Comparison of ENCODE assay signal across 24 cellular contexts in the genomic region with DNA sequence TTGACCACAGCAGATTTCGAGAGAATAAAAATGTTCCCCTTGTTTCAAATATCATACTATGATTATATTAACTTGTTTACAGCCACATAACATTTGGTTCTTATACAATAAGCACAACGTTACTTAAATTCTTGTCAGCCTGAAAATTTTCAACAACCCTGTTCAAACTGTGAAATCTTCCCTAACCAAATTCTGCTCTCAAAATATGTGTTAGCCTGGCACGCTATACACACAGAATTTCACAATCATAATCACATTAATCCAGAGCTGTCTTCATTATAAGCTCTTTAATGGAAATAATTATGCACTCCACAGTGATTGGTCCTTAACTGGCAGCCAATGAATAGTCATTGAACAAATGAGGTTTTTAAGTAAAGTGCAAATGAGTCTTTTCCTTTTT. TPM values are rescaled to one million over a fixed set of nuclear protein-coding genes. Genes with fewer than 3 reads are reported as not detected.
"Had no signal": no experiment of that assay in that cellular context is flagged by ENCODE, and none has a peak within 500 bp of the region (broad histone marks: within the 10 kb centered on the region; RNA-seq: fewer than 3 reads in every experiment).

No MANE protein-coding gene starts in this region.

- H3K79me2 ChIP-seq: parathyroid adenoma had no signal

- H2AFZ ChIP-seq: neural progenitor cell, parathyroid adenoma had no signal

- H3K4me3 ChIP-seq: neural progenitor cell, ovary, psoas muscle, right lobe of liver, sigmoid colon, stomach, thoracic aorta, thyroid gland, tibial nerve, upper lobe of left lung had no signal

- DNase-seq: natural killer cell; occipital lobe; ovary; posterior cingulate gyrus; psoas muscle; right cardiac atrium; right lobe of liver; sigmoid colon; small intestine; stimulated activated CD4-positive, alpha-beta T cell treated with anti-CD3 and anti-CD28 coated beads, Interleukin-15, amount 100 ng/mL, for 24 hours; stimulated activated CD4-positive, alpha-beta T cell treated with anti-CD3 and anti-CD28 coated beads, Interleukin-2, amount 100 ng/mL, for 24 hours; stimulated activated CD4-positive, alpha-beta T cell treated with anti-CD3 and anti-CD28 coated beads, Interleukin-2, amount 100 ng/mL, for 48 hours; stimulated activated CD4-positive, alpha-beta T cell treated with anti-CD3 and anti-CD28 coated beads, Interleukin-4, amount 100 ng/mL, for 24 hours; stimulated activated naive B cell treated with anti-CD40 and anti-IgM and Interleukin-4, amounts not matched to agents 10 μg/mL and 1 μg/mL and 100 μg/mL, for 72 hours; stimulated activated naive CD4-positive, alpha-beta T cell treated with Interleukin-2 at 50 U/mL for 16 hours; stomach; thyroid gland; trophoblast cell; upper lobe of left lung had no signal

- H3K4me1 ChIP-seq: neural progenitor cell, parathyroid adenoma, psoas muscle, right lobe of liver, sigmoid colon, stomach, thyroid gland, tibial nerve, upper lobe of left lung had no signal

- H3K36me3 ChIP-seq: neural progenitor cell, ovary, right lobe of liver, sigmoid colon, stomach, thoracic aorta, thyroid gland, tibial nerve, upper lobe of left lung had no signal

- H3K27ac ChIP-seq: neural progenitor cell, ovary, parathyroid adenoma, psoas muscle, right lobe of liver, sigmoid colon, stomach, thoracic aorta, thyroid gland, tibial nerve, upper lobe of left lung had no signal

- H3K9me3 ChIP-seq: ovary, psoas muscle, right lobe of liver, sigmoid colon, stomach, thoracic aorta, thyroid gland, tibial nerve, upper lobe of left lung had no signal

- ATAC-seq: natural killer cell; psoas muscle; right cardiac atrium; right lobe of liver; stimulated activated effector memory CD8-positive, alpha-beta T cell treated with anti-CD3 and anti-CD28 coated beads, Interleukin-12 subunit alpha, Interleukin-12 subunit beta, amount 100 ng/mL, for 72 hours; stimulated activated naive B cell treated with anti-CD40 and anti-IgM and Interleukin-4, amounts not matched to agents 10 μg/mL and 1 μg/mL and 100 μg/mL, for 72 hours had no signal

- H3K27me3 ChIP-seq: neural progenitor cell, ovary, right lobe of liver, thyroid gland had no signal

- H3K9ac ChIP-seq: neural progenitor cell, parathyroid adenoma had no signal

- H3K4me2 ChIP-seq: neural progenitor cell had no signal

RNA-seq across cellular contexts. Expression of a gene that starts 7.3 kb away (rescaled TPM):
- total RNA-seq: natural killer cell, right cardiac atrium had no signal
